Comparison of ENCODE assay signal across 13 cellular contexts in genomic region chr14:106850913-106851825, GRCh38.
DNase-seq lines count a peak whose midpoint lies in the region; ATAC-seq and TF ChIP-seq lines count a peak whose summit lies in the region.
"Had no signal": no experiment of that assay in that cellular context is flagged by ENCODE, and none has a peak within 500 bp of the region (broad histone marks: within the 10 kb centered on the region; RNA-seq: fewer than 3 reads in every experiment).

No MANE protein-coding gene starts in this region.

- H3K27ac ChIP-seq in SJCRH30, result no peak overlapping the region
- H3K27ac ChIP-seq: neural progenitor cell had no signal

- H3K27me3 ChIP-seq in SJCRH30, result no peaks in the 10 kb centered on the region
- H3K27me3 ChIP-seq: neural progenitor cell had no signal

- DNase-seq in SJCRH30 (no peak), GM19238 (ENCODE audit: insufficient read length, low spot score) (no peak), T-helper 9 cell (no peak), NCI-H510A treated with DMSO at 0.1 percent for 48 hours (lab: John Stamatoyannopoulos, UW) (no peak)
- DNase-seq: DMS79 treated with DMSO at 0.1 percent for 48 hours; NCI-H1694 treated with DMSO at 0.1 percent for 48 hours; stimulated activated CD4-positive, alpha-beta T cell treated with anti-CD3 and anti-CD28 coated beads, Interleukin-4, amount 100 ng/mL, for 4 hours; T-cell had no signal

- H3K4me1 ChIP-seq in SJCRH30, result no peaks in the 10 kb centered on the region
- H3K4me1 ChIP-seq: neural progenitor cell had no signal

- no peaks in the 10 kb centered on the region for H3K9me3 ChIP-seq in SJCRH30 (replicated peaks)

- H3K36me3 ChIP-seq in SJCRH30, result no peaks in the 10 kb centered on the region
- H3K36me3 ChIP-seq: neural progenitor cell had no signal

- ATAC-seq in GM19455 (IDR thresholded peaks at IDR 0.05; ENCODE audit: unreplicated experiment) (peak; percentile 67), HG03097 (IDR thresholded peaks at IDR 0.05; ENCODE audit: low FRiP score, unreplicated experiment) (peak; percentile 45)
- ATAC-seq: T-cell had no signal

- H3K4me3 ChIP-seq in SJCRH30, result no peak overlapping the region
- H3K4me3 ChIP-seq: neural progenitor cell had no signal

- TF ChIP-seq POLR2A in GM15510 (IDR thresholded peaks at IDR 0.05; ENCODE audit: borderline replicate concordance, extremely low read depth, insufficient read length) (peak; percentile 44), Raji (IDR thresholded peaks at IDR 0.05; ENCODE audit: insufficient read depth, low read depth, low read length) (peak; percentile 98)
